Comparison of ENCODE assay signal across 9 cellular contexts in genomic region chr6:144364208-144364718, GRCh38.
DNase-seq lines count a peak whose midpoint lies in the region; ATAC-seq and TF ChIP-seq lines count a peak whose summit lies in the region.
"Had no signal": no experiment of that assay in that cellular context is flagged by ENCODE, and none has a peak within 500 bp of the region (broad histone marks: within the 10 kb centered on the region; RNA-seq: fewer than 3 reads in every experiment).

No MANE protein-coding gene starts in this region.

- no peaks in the 10 kb centered on the region for H3K36me3 ChIP-seq in mesendoderm (ENCODE audit: control insufficient read depth, insufficient read depth, low read length)

- ATAC-seq in stimulated activated naive CD8-positive, alpha-beta T cell treated with anti-CD3 and anti-CD28 coated beads, Interleukin-15, Interleukin-2, amounts not matched to agents 100 U/mL and 50 U/mL, for 24 hours, result no peak
- ATAC-seq in activated B cell treated with CpG ODN at 0.5 μM for 24 hours (ENCODE audit: low read depth) (no peak), HG02678 (IDR thresholded peaks at IDR 0.05; ENCODE audit: unreplicated experiment) (no peak)

- peaks cover 4% of the 10 kb centered on the region for H3K36me3 Mint-ChIP-seq in stimulated activated naive CD8-positive, alpha-beta T cell treated with anti-CD3 and anti-CD28 coated beads, Interleukin-15, Interleukin-2, amounts not matched to agents 100 ng/mL and 50 ng/mL, for 24 hours (ENCODE audit: low read depth)
- peaks cover 31% of the 10 kb centered on the region for H3K36me3 Mint-ChIP-seq in activated B cell treated with CpG ODN at 0.5 μM for 24 hours (ENCODE audit: low read depth)

- no peak for DNase-seq in stimulated activated naive CD8-positive, alpha-beta T cell treated with anti-CD3 and anti-CD28 coated beads, Interleukin-15, Interleukin-2, amounts not matched to agents 100 U/mL and 50 U/mL, for 24 hours
- DNase-seq in activated B cell treated with CpG ODN at 0.5 μM for 24 hours (no peak), mesendoderm (no peak), dorsolateral prefrontal cortex (no peak), NCI-H187 treated with DMSO at 0.1 percent for 48 hours (lab: John Stamatoyannopoulos, UW) (no peak)
- no peak for DNase-seq in activated CD8-positive, alpha-beta memory T cell treated with anti-CD3 and anti-CD28 coated beads for 24 hours
- DNase-seq: glutamatergic neuron had no signal

- H3K27me3 ChIP-seq in mesendoderm (ENCODE audit: insufficient read depth, low read length, poor library complexity), result no peaks in the 10 kb centered on the region
- H3K27me3 ChIP-seq in dorsolateral prefrontal cortex, result no peaks in the 10 kb centered on the region

- peak overlapping the region; percentile 56 for H2AK5ac ChIP-seq in mesendoderm (ENCODE audit: low read length)

- no peak overlapping the region for H4K5ac ChIP-seq in mesendoderm (ENCODE audit: low read length)

- no CpG with 5 or more reads among the region's 7 CpGs for WGBS in mesendoderm (ENCODE audit: extremely low coverage, insufficient coverage, low lambda C conversion rate)

- no peak overlapping the region for H3K27ac ChIP-seq in mesendoderm (ENCODE audit: low read depth, low read length)
- peak overlapping the region in 1 of 59 donors; percentile 4 for H3K27ac ChIP-seq in dorsolateral prefrontal cortex

- no peaks in the 10 kb centered on the region for H3K9me3 Mint-ChIP-seq in stimulated activated naive CD8-positive, alpha-beta T cell treated with anti-CD3 and anti-CD28 coated beads, Interleukin-15, Interleukin-2, amounts not matched to agents 100 ng/mL and 50 ng/mL, for 24 hours
- H3K9me3 Mint-ChIP-seq in activated B cell treated with CpG ODN at 0.5 μM for 24 hours, result no peaks in the 10 kb centered on the region

- peak overlapping the region; percentile 35 for H3K4me3 Mint-ChIP-seq in stimulated activated naive CD8-positive, alpha-beta T cell treated with anti-CD3 and anti-CD28 coated beads, Interleukin-15, Interleukin-2, amounts not matched to agents 100 ng/mL and 50 ng/mL, for 24 hours
- H3K4me3 Mint-ChIP-seq in activated B cell treated with CpG ODN at 0.5 μM for 24 hours, result peak overlapping the region; percentile 9

- peak overlapping the region; percentile 46 for H3K18ac ChIP-seq in mesendoderm (ENCODE audit: low read length)

- POLR2A ChIA-PET in activated B cell treated with CpG ODN at 0.5 μM for 24 hours (lab: Charles Lee), result interaction anchor here (0.5 to 1.1 kb wide), 2 partner anchors 15 to 17 kb away, joined by 3 read pairs; no protein-coding TSS in a partner anchor

- no peak overlapping the region for H2BK120ac ChIP-seq in mesendoderm (ENCODE audit: low read depth, low read length)

- no peak overlapping the region for H2BK15ac ChIP-seq in mesendoderm (replicated peaks; ENCODE audit: low read depth)

- no peak for TF ChIP-seq CTCF in activated B cell treated with CpG ODN at 0.5 μM for 24 hours (IDR thresholded peaks at IDR 0.05)
- no peak for TF ChIP-seq CTCF in dorsolateral prefrontal cortex (IDR thresholded peaks at IDR 0.05 in 54 of 56, conservative IDR thresholded peaks at IDR 0.05 in 2 of 56; ENCODE audit: low read depth in 1 of 56, partially characterized antibody in 56 of 56)

- peaks cover 13% of the 10 kb centered on the region for H3K4me1 ChIP-seq in mesendoderm (ENCODE audit: control insufficient read depth, low read depth, low read length)

- H4K8ac ChIP-seq in mesendoderm (ENCODE audit: low read depth, low read length), result no peak overlapping the region

- peaks cover 11% of the 10 kb centered on the region for H3K79me1 ChIP-seq in mesendoderm (ENCODE audit: low read length)

- CTCF ChIA-PET in activated B cell treated with CpG ODN at 0.5 μM for 24 hours (lab: Charles Lee), result no interaction called here

- peak overlapping the region; percentile 37 for H3K56ac ChIP-seq in mesendoderm (ENCODE audit: low read length)

- H3K9ac ChIP-seq in mesendoderm (ENCODE audit: low read length), result no peak overlapping the region

- H3K23ac ChIP-seq in mesendoderm (ENCODE audit: low read length), result no peak overlapping the region

- H3K79me2 ChIP-seq in mesendoderm (ENCODE audit: control insufficient read depth, insufficient read depth, low read length), result peaks cover 15% of the 10 kb centered on the region

- H3K4me2 ChIP-seq in mesendoderm (ENCODE audit: low read length), result no peak overlapping the region

- intact Hi-C loops in activated B cell treated with CpG ODN at 0.5 μM for 24 hours (cut with micrococcal nuclease), result loop anchor here (1.0 kb wide), 1 partner anchor 12 kb away; no protein-coding TSS in a partner anchor
- intact Hi-C loops in dorsolateral prefrontal cortex (cut with DNase I), result no loop called here

- no peaks in the 10 kb centered on the region for H3K27me3 Mint-ChIP-seq in stimulated activated naive CD8-positive, alpha-beta T cell treated with anti-CD3 and anti-CD28 coated beads, Interleukin-15, Interleukin-2, amounts not matched to agents 100 ng/mL and 50 ng/mL, for 24 hours
- no peaks in the 10 kb centered on the region for H3K27me3 Mint-ChIP-seq in activated B cell treated with CpG ODN at 0.5 μM for 24 hours

- H3K27ac Mint-ChIP-seq in stimulated activated naive CD8-positive, alpha-beta T cell treated with anti-CD3 and anti-CD28 coated beads, Interleukin-15, Interleukin-2, amounts not matched to agents 100 ng/mL and 50 ng/mL, for 24 hours, result peak overlapping the region; percentile 77
- peak overlapping the region; percentile 26 for H3K27ac Mint-ChIP-seq in activated B cell treated with CpG ODN at 0.5 μM for 24 hours

- H3K4me3 ChIP-seq in mesendoderm (ENCODE audit: low read length) (no peak overlapping the region), dorsolateral prefrontal cortex (peak overlapping the region in 1 of 59 donors; percentile 23)

- peak overlapping the region; percentile 49 for H2BK5ac ChIP-seq in mesendoderm (ENCODE audit: low read length)

- H3K4ac ChIP-seq in mesendoderm (ENCODE audit: low read depth, low read length), result no peak overlapping the region

- H3K4me1 Mint-ChIP-seq in stimulated activated naive CD8-positive, alpha-beta T cell treated with anti-CD3 and anti-CD28 coated beads, Interleukin-15, Interleukin-2, amounts not matched to agents 100 ng/mL and 50 ng/mL, for 24 hours (ENCODE audit: low read depth), result peaks cover 69% of the 10 kb centered on the region
- peaks cover 63% of the 10 kb centered on the region for H3K4me1 Mint-ChIP-seq in activated B cell treated with CpG ODN at 0.5 μM for 24 hours
